ENCODE assay signal across 8 cellular contexts in genomic region chr17:4365628-4366311, GRCh38. TPM values are rescaled to one million over a fixed set of nuclear protein-coding genes. Genes with fewer than 3 reads are reported as not detected.
A peak's percentile ranks its signal among the peaks of the same experiment; 100 is the strongest.
DNase-seq lines count a peak whose midpoint lies in the region; ATAC-seq and TF ChIP-seq lines count a peak whose summit lies in the region.

No MANE protein-coding gene starts in this region.

- peak; percentile 24 to 32 for ATAC-seq in left cardiac atrium

- CTCF ChIA-PET in activated naive CD4-positive, alpha-beta T cell treated with anti-CD3 and anti-CD28 coated beads, Interleukin-2, amount 10 ng/mL, durations not matched to agents 7 days and 5 days (lab: Charles Lee) = interaction anchor here (1.9 kb wide), 1 partner anchor 150 kb away, joined by 6 read pairs; no protein-coding TSS in a partner anchor

- H3K4me3 ChIP-seq in GM12865 (ENCODE audit: low read depth, low read length) (peak overlapping the region; percentile 79), H7 (ENCODE audit: insufficient read depth, low read depth, low read length) (peak overlapping the region; percentile 97), NB4 (ENCODE audit: low read depth, low read length) (peak overlapping the region; percentile 80), rectal smooth muscle tissue (ENCODE audit: low read length) (peak overlapping the region; percentile 86)

- no peaks in the 10 kb centered on the region for H3K9me3 Mint-ChIP-seq in activated naive CD4-positive, alpha-beta T cell treated with anti-CD3 and anti-CD28 coated beads, Interleukin-2, amount 10 ng/mL, durations not matched to agents 7 days and 5 days

- peak overlapping the region; percentile 95 for H3K9ac ChIP-seq in rectal smooth muscle tissue (ENCODE audit: low read length)

- no peak for TF ChIP-seq CTCF in GM12865 (IDR thresholded peaks at IDR 0.05; ENCODE audit: insufficient read depth, low read depth, low read length, missing control alignments)
- TF ChIP-seq CTCF in NB4 (IDR thresholded peaks at IDR 0.05; ENCODE audit: low read depth, low read length) = no peak

- H3K27ac ChIP-seq in rectal smooth muscle tissue (ENCODE audit: low read depth, low read length) = peak overlapping the region; percentile 98

- H3K4me3 Mint-ChIP-seq in activated naive CD4-positive, alpha-beta T cell treated with anti-CD3 and anti-CD28 coated beads, Interleukin-2, amount 10 ng/mL, durations not matched to agents 7 days and 5 days = peak overlapping the region; percentile 95

- no peaks in the 10 kb centered on the region for H3K27me3 Mint-ChIP-seq in activated naive CD4-positive, alpha-beta T cell treated with anti-CD3 and anti-CD28 coated beads, Interleukin-2, amount 10 ng/mL, durations not matched to agents 7 days and 5 days

- no peaks in the 10 kb centered on the region; the same call in 1 of the 2 replicates for H3K36me3 ChIP-seq in H7 (replicated peaks; ENCODE audit: control insufficient read depth, insufficient read depth, low read length)
- H3K36me3 ChIP-seq in rectal smooth muscle tissue (ENCODE audit: control insufficient read depth, insufficient read depth, low read length) = no peaks in the 10 kb centered on the region

- TF ChIP-seq POLR2A in NB4 (IDR thresholded peaks at IDR 0.05; ENCODE audit: extremely low read depth, insufficient read length) = no peak

- peaks cover 8% of the 10 kb centered on the region for H3K36me3 Mint-ChIP-seq in activated naive CD4-positive, alpha-beta T cell treated with anti-CD3 and anti-CD28 coated beads, Interleukin-2, amount 10 ng/mL, durations not matched to agents 7 days and 5 days

- peak overlapping the region; percentile 87 for H3K27ac Mint-ChIP-seq in activated naive CD4-positive, alpha-beta T cell treated with anti-CD3 and anti-CD28 coated beads, Interleukin-2, amount 10 ng/mL, durations not matched to agents 7 days and 5 days

- H3K27me3 ChIP-seq in H7 (ENCODE audit: control insufficient read depth, insufficient read depth, low read length) (no peaks in the 10 kb centered on the region), rectal smooth muscle tissue (ENCODE audit: control insufficient read depth, insufficient read depth, low read length) (no peaks in the 10 kb centered on the region)

- intact Hi-C loops in left cardiac atrium (cut with DNase I) = no loop called here

- peaks cover 14% of the 10 kb centered on the region for H3K4me1 ChIP-seq in rectal smooth muscle tissue (ENCODE audit: control insufficient read depth, insufficient read depth, low read length)

- peak; percentile 51 for DNase-seq in GM12865 (ENCODE audit: low read depth)
- DNase-seq in H7 = peak; percentile 88
- DNase-seq in NB4 (ENCODE audit: low read depth) = peak; percentile 51
- peak; percentile 59 for DNase-seq in activated naive CD4-positive, alpha-beta T cell treated with anti-CD3 and anti-CD28 coated beads, Interleukin-2, amount 10 ng/mL, durations not matched to agents 7 days and 5 days
- peak; percentile 51 for DNase-seq in left cardiac atrium
- DNase-seq in OCI-M2 (lab: John Stamatoyannopoulos, UW; ENCODE audit: unreplicated experiment) = no peak
- DNase-seq in kidney glomerular epithelial cell (lab: John Stamatoyannopoulos, UW) = no peak

- peaks cover 31% of the 10 kb centered on the region for H3K4me1 Mint-ChIP-seq in activated naive CD4-positive, alpha-beta T cell treated with anti-CD3 and anti-CD28 coated beads, Interleukin-2, amount 10 ng/mL, durations not matched to agents 7 days and 5 days

RNA-seq across cellular contexts. Expression of gene UBE2G1, which starts 0.7 kb away (rescaled TPM):
- 99.9 and 127 TPM in 2 replicates for total RNA-seq in H7 (2014; rRNA removed; shearing (Covaris generic))
- total RNA-seq in left cardiac atrium = 10 to 100 TPM; 52.7 to 53.4 TPM

Comparison
In these comparisons a context has a peak if more than half of its experiments do, and no peak if none do; other contexts are left out.
1. DNase-seq: peak in GM12865 (single experiment), H7 (single experiment), NB4 (single experiment), activated naive CD4-positive, alpha-beta T cell treated with anti-CD3 and anti-CD28 coated beads, Interleukin-2, amount 10 ng/mL, durations not matched to agents 7 days and 5 days (single experiment) and left cardiac atrium (single experiment); none in OCI-M2 (single experiment) and kidney glomerular epithelial cell (single experiment).
2. Peak in every context shown above with its lines, with median percentiles within 50 percentile points of each other: H3K4me3 ChIP-seq.